ENCODE assay signal across 1 cellular context in the genomic region with DNA sequence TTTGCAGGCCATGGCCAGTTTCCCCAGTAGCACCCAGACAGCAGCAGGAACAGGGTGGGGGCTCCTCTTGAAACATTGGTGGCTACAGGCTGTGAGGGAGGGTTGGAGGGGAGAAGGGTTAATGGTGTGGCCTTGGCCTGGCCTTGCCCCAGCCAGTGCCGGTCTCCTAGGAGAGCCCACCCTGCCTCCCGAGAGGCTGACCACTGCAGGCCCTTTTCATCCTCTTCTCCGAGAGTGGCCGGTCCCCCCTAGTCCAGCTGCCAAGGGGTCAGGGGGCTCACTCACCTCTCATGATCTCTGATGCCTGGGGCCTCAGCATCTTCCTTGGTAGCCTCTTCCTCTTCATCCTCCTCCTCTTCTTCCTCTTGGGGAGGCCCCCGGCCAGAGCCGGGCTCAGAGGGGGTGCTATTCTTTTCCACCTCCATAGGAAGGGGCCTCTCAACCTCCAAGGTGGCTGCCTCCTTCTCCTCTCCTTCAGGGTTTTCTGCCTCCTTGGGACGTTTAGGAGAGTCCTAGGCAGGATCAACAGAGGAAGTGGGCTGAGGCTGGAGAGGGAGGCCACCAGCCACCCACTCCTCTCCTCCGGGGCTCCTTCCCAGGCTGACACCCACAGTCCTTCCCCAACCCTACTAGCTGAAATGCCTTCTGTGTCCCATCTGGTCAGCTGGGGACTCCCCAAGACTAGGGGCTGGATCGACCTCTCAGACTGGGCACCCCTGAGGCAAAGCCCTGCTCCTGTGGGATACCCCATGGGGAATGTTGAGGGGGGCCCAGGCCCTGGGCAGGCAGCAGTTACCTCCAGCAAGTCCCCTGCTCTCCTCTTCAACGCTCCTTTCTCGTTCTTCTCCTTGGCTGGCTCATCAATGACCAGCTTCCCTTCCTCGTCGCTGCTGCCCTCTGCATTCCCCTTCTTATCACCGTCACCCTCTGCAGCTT.
A peak's percentile ranks its signal among the peaks of the same experiment; 100 is the strongest.
TF ChIP-seq lines count a peak whose summit lies in the region.

No MANE protein-coding gene starts in this region.

TF ChIP-seq in H1, 55 proteins besides CTCF, POLR2A, EP300 and RAD21:
- TF ChIP-seq CHD2 (IDR thresholded peaks at IDR 0.05; ENCODE audit: low read length) (no peak), SP1 (IDR thresholded peaks at IDR 0.05; ENCODE audit: low read depth, low read length) (peak; percentile 33; the same call in 1 of the 2 replicates)
